24 cellular contexts compared by ENCODE assay signal in genomic region chr2:200829258-200829655, GRCh38. TPM values are rescaled to one million over a fixed set of nuclear protein-coding genes. Genes with fewer than 3 reads are reported as not detected.
A peak's percentile ranks its signal among the peaks of the same experiment; 100 is the strongest.
DNase-seq lines count a peak whose midpoint lies in the region; ATAC-seq and TF ChIP-seq lines count a peak whose summit lies in the region.
"Had no signal": no experiment of that assay in that cellular context is flagged by ENCODE, and none has a peak within 500 bp of the region (broad histone marks: within the 10 kb centered on the region; RNA-seq: fewer than 3 reads in every experiment).

No MANE protein-coding gene starts in this region.

- no peak overlapping the region for H3K4me3 Mint-ChIP-seq in T-helper 1 cell treated with Interleukin-12 subunit alpha and Interleukin-12 subunit beta and Interleukin-4 antibody, amounts not matched to agents 30 μg/mL and 1 μg/mL, for 36 hours
- H3K4me3 Mint-ChIP-seq in central memory CD8-positive, alpha-beta T cell: no peak overlapping the region
- no peak overlapping the region for H3K4me3 Mint-ChIP-seq in natural killer cell treated with Interleukin-12 subunit alpha and Interleukin-12 subunit beta and Interleukin-15 and Interleukin-18, amount 100 ng/mL, for 72 hours
- H3K4me3 Mint-ChIP-seq: activated CD4-positive, alpha-beta memory T cell treated with anti-CD3 and anti-CD28 coated beads for 36 hours; activated naive CD8-positive, alpha-beta T cell; naive thymus-derived CD8-positive, alpha-beta T cell; stimulated activated memory B cell treated with anti-CD40 and anti-IgM and Interleukin-4, amounts not matched to agents 10 μg/mL and 1 μg/mL and 100 μg/mL, for 72 hours had no signal

- no peak overlapping the region for H3K27ac ChIP-seq in HCT116 (ENCODE audit: low read depth, low read length)
- H3K27ac ChIP-seq: dorsolateral prefrontal cortex, gastrocnemius medialis, lower lobe of right lung, suprapubic skin, upper lobe of left lung had no signal

- peaks cover 2% of the 10 kb centered on the region for H3K36me3 Mint-ChIP-seq in T-helper 1 cell treated with Interleukin-12 subunit alpha and Interleukin-12 subunit beta and Interleukin-4 antibody, amounts not matched to agents 30 μg/mL and 1 μg/mL, for 36 hours (ENCODE audit: low read depth)
- peaks cover 13% of the 10 kb centered on the region for H3K36me3 Mint-ChIP-seq in central memory CD8-positive, alpha-beta T cell (ENCODE audit: insufficient read depth)
- H3K36me3 Mint-ChIP-seq in natural killer cell treated with Interleukin-12 subunit alpha and Interleukin-12 subunit beta and Interleukin-15 and Interleukin-18, amount 100 ng/mL, for 72 hours: no peaks in the 10 kb centered on the region
- H3K36me3 Mint-ChIP-seq: activated naive CD8-positive, alpha-beta T cell had no signal

- H2AFZ ChIP-seq in HCT116 (ENCODE audit: low read depth, low read length, poor library complexity, severe bottlenecking): no peak overlapping the region

- H3K4me2 ChIP-seq in HCT116 (ENCODE audit: low read length): no peak overlapping the region

- H3K4me1 Mint-ChIP-seq in T-helper 1 cell treated with Interleukin-12 subunit alpha and Interleukin-12 subunit beta and Interleukin-4 antibody, amounts not matched to agents 30 μg/mL and 1 μg/mL, for 36 hours (ENCODE audit: low read depth): no peaks in the 10 kb centered on the region
- H3K4me1 Mint-ChIP-seq in central memory CD8-positive, alpha-beta T cell: peaks cover 5% of the 10 kb centered on the region
- peaks cover 5 to 7% of the 10 kb centered on the region in 2 donors for H3K4me1 Mint-ChIP-seq in natural killer cell treated with Interleukin-12 subunit alpha and Interleukin-12 subunit beta and Interleukin-15 and Interleukin-18, amount 100 ng/mL, for 72 hours (ENCODE audit: low read depth in 2 of 2)
- H3K4me1 Mint-ChIP-seq: stimulated activated memory B cell treated with anti-CD40 and anti-IgM and Interleukin-4, amounts not matched to agents 10 μg/mL and 1 μg/mL and 100 μg/mL, for 72 hours had no signal

- 0 out of 2 replicates have a peak, but pooled peaks cover 5% of the 10 kb centered on the region for H4K20me1 ChIP-seq in HCT116 (ENCODE audit: insufficient read depth)

- no peak for TF ChIP-seq RAD21 in HCT116 (IDR thresholded peaks at IDR 0.05; ENCODE audit: low read depth)

- ATAC-seq in HCT116 (peak; percentile 35), GM21423 (IDR thresholded peaks at IDR 0.05; ENCODE audit: unreplicated experiment) (no peak)
- ATAC-seq in central memory CD8-positive, alpha-beta T cell (replicated peaks; ENCODE audit: extremely low read depth, poor library complexity, severe bottlenecking): no peak
- no peak for ATAC-seq in natural killer cell treated with Interleukin-12 subunit alpha and Interleukin-12 subunit beta and Interleukin-15 and Interleukin-18, amount 100 ng/mL, for 72 hours
- ATAC-seq: gastrocnemius medialis; lower lobe of right lung; naive thymus-derived CD8-positive, alpha-beta T cell; Right ventricle myocardium inferior; stimulated activated memory B cell treated with anti-CD40 and anti-IgM and Interleukin-4, amounts not matched to agents 10 μg/mL and 1 μg/mL and 100 μg/mL, for 72 hours had no signal

- no peak overlapping the region for H3K9ac ChIP-seq in HCT116 (ENCODE audit: low read length)

- intact Hi-C loops in HCT116 (cut with micrococcal nuclease): no loop called here

- H3K27me3 Mint-ChIP-seq in T-helper 1 cell treated with Interleukin-12 subunit alpha and Interleukin-12 subunit beta and Interleukin-4 antibody, amounts not matched to agents 30 μg/mL and 1 μg/mL, for 36 hours (ENCODE audit: low read depth): no peaks in the 10 kb centered on the region
- no peaks in the 10 kb centered on the region for H3K27me3 Mint-ChIP-seq in central memory CD8-positive, alpha-beta T cell
- H3K27me3 Mint-ChIP-seq in natural killer cell treated with Interleukin-12 subunit alpha and Interleukin-12 subunit beta and Interleukin-15 and Interleukin-18, amount 100 ng/mL, for 72 hours: no peaks in the 10 kb centered on the region
- H3K27me3 Mint-ChIP-seq: activated CD4-positive, alpha-beta memory T cell treated with anti-CD3 and anti-CD28 coated beads for 36 hours; activated naive CD8-positive, alpha-beta T cell; naive thymus-derived CD8-positive, alpha-beta T cell; stimulated activated memory B cell treated with anti-CD40 and anti-IgM and Interleukin-4, amounts not matched to agents 10 μg/mL and 1 μg/mL and 100 μg/mL, for 72 hours had no signal

- no peaks in the 10 kb centered on the region for H3K9me3 Mint-ChIP-seq in T-helper 1 cell treated with Interleukin-12 subunit alpha and Interleukin-12 subunit beta and Interleukin-4 antibody, amounts not matched to agents 30 μg/mL and 1 μg/mL, for 36 hours
- no peaks in the 10 kb centered on the region for H3K9me3 Mint-ChIP-seq in central memory CD8-positive, alpha-beta T cell
- no peaks in the 10 kb centered on the region for H3K9me3 Mint-ChIP-seq in natural killer cell treated with Interleukin-12 subunit alpha and Interleukin-12 subunit beta and Interleukin-15 and Interleukin-18, amount 100 ng/mL, for 72 hours
- H3K9me3 Mint-ChIP-seq: activated CD4-positive, alpha-beta memory T cell treated with anti-CD3 and anti-CD28 coated beads for 36 hours; activated T-helper 2 cell treated with anti-CD3 and anti-CD28 coated beads, Interferon-gamma antibody, Interleukin-2, Interleukin-4, amounts not matched to agents 10 μg/mL and 5 μg/mL and 100 μg/mL, durations not matched to agents 14 hours and 24 hours and 36 hours; stimulated activated memory B cell treated with anti-CD40 and anti-IgM and Interleukin-4, amounts not matched to agents 10 μg/mL and 1 μg/mL and 100 μg/mL, for 72 hours had no signal

- BruUV-seq in HCT116 (replicated peaks; lab: Mats Ljungman, UMichigan): no TSS peak

- H3K9me3 ChIP-seq in HCT116 (ENCODE audit: control insufficient read depth in 1 of 2, insufficient read depth in 1 of 2, low read depth in 1 of 2, low read length in 2 of 2): no peaks in the 10 kb centered on the region
- H3K9me3 ChIP-seq: gastrocnemius medialis, lower lobe of right lung, suprapubic skin, upper lobe of left lung had no signal

- DNase-seq in T-helper 1 cell: no peak
- DNase-seq in HCT116 (ENCODE audit: low read depth, low spot score): no peak
- no peak for DNase-seq in central memory CD8-positive, alpha-beta T cell (ENCODE audit: low spot score in 2 of 2)
- no peak for DNase-seq in natural killer cell treated with Interleukin-12 subunit alpha and Interleukin-12 subunit beta and Interleukin-15 and Interleukin-18, amount 100 ng/mL, for 72 hours (ENCODE audit: low spot score)
- no peak for DNase-seq in AG20443 (ENCODE audit: low spot score)
- DNase-seq in NCI-H1694 (lab: John Stamatoyannopoulos, UW): no peak
- DNase-seq: activated CD4-positive, alpha-beta memory T cell treated with anti-CD3 and anti-CD28 coated beads for 36 hours; activated CD4-positive, CD25-positive, alpha-beta regulatory T cell treated with anti-CD3 and anti-CD28 coated beads, Interleukin-2, amount 50 U/mL, for 72 hours; dorsolateral prefrontal cortex; gastrocnemius medialis; kidney glomerular epithelial cell; lower lobe of right lung; naive thymus-derived CD8-positive, alpha-beta T cell; NCI-H1930; NCI-H510A treated with DMSO at 0.1 percent for 48 hours; occipital lobe; upper lobe of left lung had no signal

- TF ChIP-seq CTCF in HCT116 (IDR thresholded peaks at IDR 0.05 in 2 of 3, conservative IDR thresholded peaks at IDR 0.05 in 1 of 3; ENCODE audit: borderline replicate concordance in 1 of 3, insufficient read depth in 1 of 3, low read depth in 2 of 3, low read length in 2 of 3): no peak

- H3K27ac Mint-ChIP-seq in T-helper 1 cell treated with Interleukin-12 subunit alpha and Interleukin-12 subunit beta and Interleukin-4 antibody, amounts not matched to agents 30 μg/mL and 1 μg/mL, for 36 hours: peak overlapping the region; percentile 26
- peak overlapping the region; percentile 49 for H3K27ac Mint-ChIP-seq in central memory CD8-positive, alpha-beta T cell (ENCODE audit: low read depth)
- H3K27ac Mint-ChIP-seq in natural killer cell treated with Interleukin-12 subunit alpha and Interleukin-12 subunit beta and Interleukin-15 and Interleukin-18, amount 100 ng/mL, for 72 hours: peak overlapping the region; percentile 15 to 40
- H3K27ac Mint-ChIP-seq: activated CD4-positive, alpha-beta memory T cell treated with anti-CD3 and anti-CD28 coated beads for 36 hours; activated naive CD8-positive, alpha-beta T cell; activated T-helper 2 cell treated with anti-CD3 and anti-CD28 coated beads, Interferon-gamma antibody, Interleukin-2, Interleukin-4, amounts not matched to agents 10 μg/mL and 5 μg/mL and 100 μg/mL, durations not matched to agents 14 hours and 24 hours and 36 hours; stimulated activated memory B cell treated with anti-CD40 and anti-IgM and Interleukin-4, amounts not matched to agents 10 μg/mL and 1 μg/mL and 100 μg/mL, for 72 hours had no signal

- no peaks in the 10 kb centered on the region for H3K27me3 ChIP-seq in HCT116 (ENCODE audit: insufficient read depth, low read length)
- H3K27me3 ChIP-seq: dorsolateral prefrontal cortex, gastrocnemius medialis, suprapubic skin, upper lobe of left lung had no signal

- H3K79me2 ChIP-seq in HCT116 (ENCODE audit: insufficient read depth, low read length): no peaks in the 10 kb centered on the region

- no peak overlapping the region for H3K4me3 ChIP-seq in HCT116 (replicated peaks in 1 of 2; ENCODE audit: low read depth in 1 of 2, low read length in 2 of 2)
- H3K4me3 ChIP-seq: dorsolateral prefrontal cortex, gastrocnemius medialis, lower lobe of right lung, suprapubic skin, upper lobe of left lung had no signal

- no peak for TF ChIP-seq POLR2A in HCT116 (IDR thresholded peaks at IDR 0.05; ENCODE audit: borderline replicate concordance, extremely low read depth, insufficient read depth, insufficient read length)

- CTCF ChIA-PET in HCT116 (lab: Charles Lee): no interaction called here

- no peaks in the 10 kb centered on the region for H3K9me2 ChIP-seq in HCT116 (ENCODE audit: insufficient read depth)

- POLR2A ChIA-PET in HCT116 (lab: Charles Lee): interaction anchor here (1.4 to 1.9 kb wide), 2 partner anchors 10 to 63 kb away, joined by 4 to 8 read pairs; no protein-coding TSS in a partner anchor

- no peaks in the 10 kb centered on the region for H3K4me1 ChIP-seq in HCT116 (ENCODE audit: control insufficient read depth in 1 of 2, insufficient read depth in 2 of 2, low read length in 2 of 2)
- H3K4me1 ChIP-seq: lower lobe of right lung, suprapubic skin, upper lobe of left lung had no signal

- RAD21 ChIA-PET in HCT116 (lab: Charles Lee; ENCODE audit: low non-redundant PET in 1 of 2, low total read pairs in 2 of 2, uncharacterized antibody in 2 of 2, unreplicated experiment in 2 of 2): no interaction called here

- 0 out of 4 replicates have a peak, but pooled peaks cover 0 to 7% of the 10 kb centered on the region in 2 experiments for H3K36me3 ChIP-seq in HCT116 (ENCODE audit: control insufficient read depth in 1 of 2, insufficient read depth in 2 of 2, low read length in 2 of 2)

RNA-seq across cellular contexts. Expression of gene BZW1, which starts 17.5 kb away (rescaled TPM):
- total RNA-seq in HCT116 (2021; ENCODE audit: unreplicated experiment): 454 TPM
- polyA plus RNA-seq in HCT116 (2012): 274 and 315 TPM in 2 replicates
- total RNA-seq in natural killer cell treated with Interleukin-12 subunit alpha and Interleukin-12 subunit beta and Interleukin-15 and Interleukin-18, amount 100 ng/mL, for 72 hours: 100 to 1,000 TPM; 327 to 422 TPM

RNA-seq across cellular contexts. Expression of gene CLK1, which starts 35.2 kb away (rescaled TPM):
- 49.1 TPM for total RNA-seq in HCT116 (2021; ENCODE audit: unreplicated experiment)
- polyA plus RNA-seq in HCT116 (2012): 25.3 and 31.2 TPM in 2 replicates
- 100 to 1,000 TPM; 108 to 168 TPM for total RNA-seq in natural killer cell treated with Interleukin-12 subunit alpha and Interleukin-12 subunit beta and Interleukin-15 and Interleukin-18, amount 100 ng/mL, for 72 hours

RNA-seq across cellular contexts. Expression of gene PPIL3, which starts 59.6 kb away (rescaled TPM):
- total RNA-seq in HCT116 (2021; ENCODE audit: unreplicated experiment): 55.9 TPM
- 57.8 and 75.7 TPM in 2 replicates for polyA plus RNA-seq in HCT116 (2012)
- 10 to 100 TPM; 21.8 to 35.0 TPM for total RNA-seq in natural killer cell treated with Interleukin-12 subunit alpha and Interleukin-12 subunit beta and Interleukin-15 and Interleukin-18, amount 100 ng/mL, for 72 hours

RNA-seq across cellular contexts. Expression of gene NIF3L1, which starts 59.9 kb away (rescaled TPM):
- 44.7 TPM for total RNA-seq in HCT116 (2021; ENCODE audit: unreplicated experiment)
- polyA plus RNA-seq in HCT116 (2012): 34.9 and 40.0 TPM in 2 replicates
- total RNA-seq in natural killer cell treated with Interleukin-12 subunit alpha and Interleukin-12 subunit beta and Interleukin-15 and Interleukin-18, amount 100 ng/mL, for 72 hours: 10 to 100 TPM; 23.2 to 37.8 TPM
